In genomic region chr2:122634261-122634660, GRCh38 we compare ENCODE assay signal across 15 cellular contexts.
DNase-seq lines count a peak whose midpoint lies in the region; ATAC-seq and TF ChIP-seq lines count a peak whose summit lies in the region.
"Had no signal": no experiment of that assay in that cellular context is flagged by ENCODE, and none has a peak within 500 bp of the region (broad histone marks: within the 10 kb centered on the region; RNA-seq: fewer than 3 reads in every experiment).

No MANE protein-coding gene starts in this region.

- no peaks in the 10 kb centered on the region for H3K36me3 Mint-ChIP-seq in activated naive CD4-positive, alpha-beta T cell treated with anti-CD3 and anti-CD28 coated beads for 36 hours (ENCODE audit: low read depth)
- H3K36me3 Mint-ChIP-seq: brain had no signal

- H3K36me3 ChIP-seq in lower lobe of right lung: no peaks in the 10 kb centered on the region

- H3K4me3 ChIP-seq in epithelial cell of proximal tubule (ENCODE audit: low read depth, low read length) (no peak overlapping the region), lower lobe of right lung (no peak overlapping the region)

- H3K4me1 ChIP-seq in lower lobe of right lung: no peaks in the 10 kb centered on the region

- H3K27ac ChIP-seq in lower lobe of right lung: no peak overlapping the region

- no peaks in the 10 kb centered on the region for H3K4me1 Mint-ChIP-seq in activated naive CD4-positive, alpha-beta T cell treated with anti-CD3 and anti-CD28 coated beads for 36 hours (ENCODE audit: low read depth)
- H3K4me1 Mint-ChIP-seq: brain had no signal

- H3K27me3 ChIP-seq in lower lobe of right lung (ENCODE audit: low read depth): no peaks in the 10 kb centered on the region

- no peaks in the 10 kb centered on the region for H3K9me3 Mint-ChIP-seq in activated naive CD4-positive, alpha-beta T cell treated with anti-CD3 and anti-CD28 coated beads for 36 hours

- H3K9me3 ChIP-seq in lower lobe of right lung: no peaks in the 10 kb centered on the region

- no peak for TF ChIP-seq CTCF in epithelial cell of proximal tubule (conservative IDR thresholded peaks at IDR 0.05; ENCODE audit: low read depth, low read length)
- TF ChIP-seq CTCF in omental fat pad (IDR thresholded peaks at IDR 0.05): no peak
- no peak for TF ChIP-seq CTCF in lower lobe of right lung (IDR thresholded peaks at IDR 0.05)

- ATAC-seq in omental fat pad (ENCODE audit: low FRiP score) (peak; percentile 90), lower lobe of right lung (no peak), GM18868 (IDR thresholded peaks at IDR 0.05; ENCODE audit: unreplicated experiment) (no peak)

- intact Hi-C loops in head of caudate nucleus (cut with DNase I): no loop called here
- intact Hi-C loops in activated naive CD4-positive, alpha-beta T cell treated with anti-CD3 and anti-CD28 coated beads for 36 hours (cut with micrococcal nuclease): no loop called here
- intact Hi-C loops in lower lobe of right lung (cut with DNase I): no loop called here

- DNase-seq in DMS53 treated with DMSO at 0.1 percent for 48 hours (lab: John Stamatoyannopoulos, UW; ENCODE audit: unreplicated experiment) (peak; percentile 18), NCI-H460 (ENCODE audit: extremely low read depth, low read depth) (peak; percentile 90), epithelial cell of proximal tubule (ENCODE audit: low read depth) (peak; percentile 85), omental fat pad (ENCODE audit: low spot score) (no peak), head of caudate nucleus (no peak), lower lobe of right lung (no peak)
- no peak for DNase-seq in activated naive CD4-positive, alpha-beta T cell treated with anti-CD3 and anti-CD28 coated beads for 36 hours
- DNase-seq: activated T-cell treated with anti-CD3 and anti-CD28 coated beads for 4 hours; Calu3; kidney; NCI-H2171 treated with DMSO at 0.1 percent for 48 hours; RPMI8226; stimulated activated naive CD4-positive, alpha-beta T cell treated with Interleukin-2 at 50 U/mL for 16 hours had no signal

- CTCF ChIA-PET in activated naive CD4-positive, alpha-beta T cell treated with anti-CD3 and anti-CD28 coated beads for 36 hours (lab: Charles Lee): interaction anchor here (0.6 kb wide), 1 partner anchor 1216 kb away, joined by 4 read pairs; no protein-coding TSS in a partner anchor

- no peak overlapping the region for H3K27ac Mint-ChIP-seq in activated naive CD4-positive, alpha-beta T cell treated with anti-CD3 and anti-CD28 coated beads for 36 hours
- H3K27ac Mint-ChIP-seq: brain had no signal

- no peaks in the 10 kb centered on the region for H3K27me3 Mint-ChIP-seq in activated naive CD4-positive, alpha-beta T cell treated with anti-CD3 and anti-CD28 coated beads for 36 hours (ENCODE audit: low read depth)
- H3K27me3 Mint-ChIP-seq: brain had no signal

- no peak overlapping the region for H3K4me3 Mint-ChIP-seq in activated naive CD4-positive, alpha-beta T cell treated with anti-CD3 and anti-CD28 coated beads for 36 hours
- H3K4me3 Mint-ChIP-seq: brain had no signal

Comparison
In these comparisons a context has a peak if more than half of its experiments do, and no peak if none do; other contexts are left out.
1. DNase-seq: peak in DMS53 treated with DMSO at 0.1 percent for 48 hours (single experiment), NCI-H460 (single experiment) and epithelial cell of proximal tubule (single experiment); none in omental fat pad (single experiment), head of caudate nucleus (0 of 42), activated naive CD4-positive, alpha-beta T cell treated with anti-CD3 and anti-CD28 coated beads for 36 hours (single experiment) and lower lobe of right lung (single experiment).